ENCODE assay signal across 8 cellular contexts in the genomic region with DNA sequence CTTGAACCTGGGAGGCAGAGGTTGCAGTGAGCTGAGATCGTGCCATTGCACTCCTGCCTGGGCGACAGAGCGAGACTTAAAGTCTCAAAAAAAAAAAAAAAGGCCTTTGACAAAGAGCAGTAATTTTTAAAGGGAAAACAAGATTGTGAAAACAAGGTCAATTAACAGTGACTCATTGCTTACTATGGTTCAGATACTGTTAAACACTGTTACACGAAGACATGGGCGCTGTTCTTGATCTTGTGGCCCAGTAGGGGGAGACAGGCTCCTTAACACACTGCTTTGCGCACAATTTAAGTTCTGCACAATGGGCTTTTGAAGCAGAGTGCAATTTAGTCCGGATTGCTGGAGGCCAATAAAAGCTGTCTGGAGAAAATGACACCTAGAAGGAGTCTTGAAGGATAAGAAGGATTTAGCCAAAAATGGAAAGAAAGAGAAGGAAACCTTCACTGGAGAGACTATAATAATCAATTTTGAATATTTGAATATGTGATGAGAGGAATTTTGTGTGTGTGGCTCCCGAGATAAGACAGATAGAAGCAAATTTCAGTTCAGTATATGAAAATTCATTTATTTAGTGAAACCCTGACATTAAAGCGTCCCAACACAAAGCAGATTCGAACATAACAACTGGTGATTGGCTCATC. TPM values are rescaled to one million over a fixed set of nuclear protein-coding genes. Genes with fewer than 3 reads are reported as not detected.
DNase-seq lines count a peak whose midpoint lies in the region; ATAC-seq, FAIRE-seq and TF ChIP-seq lines count a peak whose summit lies in the region.

No MANE protein-coding gene starts in this region.

- H3K4me1 ChIP-seq in HepG2 (ENCODE audit: insufficient read depth, low read length) (peaks cover 6% of the 10 kb centered on the region), subcutaneous abdominal adipose tissue (ENCODE audit: control insufficient read depth in 5 of 5, insufficient read depth in 5 of 5, low read length in 5 of 5) (peaks cover 0 to 9% (median 2%) of the 10 kb centered on the region in 5 donors)

- H4K20me1 ChIP-seq in HepG2 (ENCODE audit: insufficient read depth, low read length): no peaks in the 10 kb centered on the region

- TF ChIP-seq EP300 in HepG2 (IDR thresholded peaks at IDR 0.05; ENCODE audit: low read depth in 2 of 2, low read length in 2 of 2): no peak
- TF ChIP-seq EP300 in HepG2 (CRISPR knock-in tag; IDR thresholded peaks at IDR 0.05; ENCODE audit: borderline replicate concordance): no peak

- POLR2A ChIA-PET in HepG2 (lab: Yijun Ruan, JAX): no interaction called here

- peak; percentile 67 for FAIRE-seq in HepG2 (lab: Jason Lieb, UNC)

- H3K36me3 ChIP-seq in HepG2 (replicated peaks in 1 of 2; ENCODE audit: control insufficient read depth in 1 of 2, insufficient read depth in 2 of 2, low read length in 2 of 2) (peaks cover 6 to 36% of the 10 kb centered on the region in 2 experiments; a peak in 4 of 5 replicates), subcutaneous abdominal adipose tissue (ENCODE audit: control insufficient read depth in 5 of 5, insufficient read depth in 5 of 5, low read length in 5 of 5) (peaks cover 12 to 26% (median 18%) of the 10 kb centered on the region in 5 donors)

- peak; percentile 82 for ATAC-seq in GM18511 (IDR thresholded peaks at IDR 0.05; ENCODE audit: unreplicated experiment)
- ATAC-seq in HepG2: peak; percentile 98

- peak; percentile 87 for DNase-seq in AG10803 (ENCODE audit: low read depth)
- peak; percentile 12 to 68 (median 34) for DNase-seq in NCI-H1417 (lab: John Stamatoyannopoulos, UW)
- DNase-seq in T-helper 9 cell: peak; percentile 9
- no peak for DNase-seq in chondrocyte (ENCODE audit: low spot score)
- peak; percentile 77 for DNase-seq in HepG2 (ENCODE audit: low spot score)
- no peak for DNase-seq in DMS79 (lab: John Stamatoyannopoulos, UW)

- H2AFZ ChIP-seq in HepG2 (ENCODE audit: low read length): no peak overlapping the region

- peak overlapping the region; percentile 0 for H3K27ac Mint-ChIP-seq in chondrocyte (ENCODE audit: unreplicated experiment)

- H3K4me1 Mint-ChIP-seq in chondrocyte (ENCODE audit: low read depth): peaks cover under 1% of the 10 kb centered on the region

- intact Hi-C loops in HepG2 (cut with micrococcal nuclease; ENCODE audit: unreplicated experiment): loop anchor here (1.0 to 2.0 kb wide), 3 partner anchors 22 to 203 kb away; partner anchors contain the start of gene NUP43

- H3K79me2 ChIP-seq in HepG2 (ENCODE audit: insufficient read depth, low read length): no peaks in the 10 kb centered on the region

- H3K9ac ChIP-seq in HepG2 (ENCODE audit: insufficient read depth, low read depth, low read length) (no peak overlapping the region), subcutaneous abdominal adipose tissue (ENCODE audit: low read length in 5 of 5) (no peak overlapping the region)

- no peak overlapping the region for H3K4me2 ChIP-seq in HepG2 (ENCODE audit: low read depth, low read length)

- TF ChIP-seq POLR2A in HepG2 (IDR thresholded peaks at IDR 0.05; ENCODE audit: insufficient read depth in 1 of 2, low read depth in 2 of 2, low read length in 2 of 2): no peak

- TF ChIP-seq RAD21 in HepG2 (CRISPR knock-in tag; IDR thresholded peaks at IDR 0.05): peak; percentile 70

- TF ChIP-seq CTCF in AG10803 (conservative IDR thresholded peaks at IDR 0.05; ENCODE audit: low read length) (peak; percentile 93), chondrocyte (IDR thresholded peaks at IDR 0.05) (peak; percentile 90), HepG2 (CRISPR knock-in tag; IDR thresholded peaks at IDR 0.05) (peak; percentile 84)

- H3K4me3 ChIP-seq in AG10803 (ENCODE audit: low read length) (no peak overlapping the region), HepG2 (replicated peaks in 1 of 3; ENCODE audit: insufficient read depth in 1 of 3, low read depth in 2 of 3, low read length in 3 of 3) (no peak overlapping the region), subcutaneous abdominal adipose tissue (ENCODE audit: low read depth in 1 of 5, low read length in 5 of 5) (no peak overlapping the region)

- 74% methylated on average over 10 of the region's 10 CpGs for WGBS in HepG2 (ENCODE audit: low lambda C conversion rate)

- H3K9me3 ChIP-seq in HepG2 (ENCODE audit: low read length) (no peaks in the 10 kb centered on the region), subcutaneous abdominal adipose tissue (ENCODE audit: control insufficient read depth in 5 of 5, low read length in 5 of 5) (no peaks in the 10 kb centered on the region)

- no TSS peak for BruUV-seq in HepG2 (replicated peaks; lab: Mats Ljungman, UMichigan)

- in situ Hi-C loops in HepG2 (cut with HindIII; ENCODE audit: extremely low pct_ligation_motif_present, low pct_unique_long_range_greater_than_20kb): loop anchor here (5.0 kb wide), 1 partner anchor 198 kb away; the partner anchor contains the start of gene RAET1G

- H3K27ac ChIP-seq in HepG2 (ENCODE audit: extremely low read length, insufficient read depth, low read length): no peak overlapping the region
- peak overlapping the region; percentile 41 for H3K27ac ChIP-seq in subcutaneous abdominal adipose tissue (ENCODE audit: low read depth, low read length)

- H3K9me3 Mint-ChIP-seq in chondrocyte (ENCODE audit: low read depth): no peaks in the 10 kb centered on the region

- H3K27me3 ChIP-seq in HepG2 (ENCODE audit: control insufficient read depth in 1 of 2, insufficient read depth in 2 of 2, low read length in 2 of 2): no peaks in the 10 kb centered on the region
- no peaks in the 10 kb centered on the region for H3K27me3 ChIP-seq in subcutaneous abdominal adipose tissue (ENCODE audit: control insufficient read depth in 5 of 5, insufficient read depth in 4 of 5, low read length in 5 of 5)

- no peaks in the 10 kb centered on the region for H3K27me3 Mint-ChIP-seq in chondrocyte (ENCODE audit: low read depth)

- H3K36me3 Mint-ChIP-seq in chondrocyte (ENCODE audit: low read depth): peaks cover 6% of the 10 kb centered on the region

- no peak overlapping the region for H3K4me3 Mint-ChIP-seq in chondrocyte (ENCODE audit: unreplicated experiment)

- CTCF ChIA-PET in HepG2 (lab: Yijun Ruan, JAX; ENCODE audit: low intra/inter-chr PET ratio, low total read pairs): interaction anchor here (1.2 to 1.4 kb wide), 3 partner anchors 22 to 201 kb away, joined by 3 to 4 read pairs (median 3); partner anchors contain the start of genes NUP43 and PPIL4

RNA-seq across cellular contexts. Expression of gene LATS1, which starts 6.0 kb away (rescaled TPM):
- 32.3 to 34.6 TPM (median 34.6 TPM) in 3 replicates for total RNA-seq in chondrocyte
- total RNA-seq in HepG2 (2016; rRNA removed; fragmentation: Illumina TruSeq; extraction: Trizol): 12.6 and 16.4 TPM in 2 replicates
- 8.1 and 10.9 TPM in 2 replicates for total RNA-seq in HepG2 (2016; cell fraction: cytosol; rRNA removed; fragmentation: Illumina TruSeq; extraction: Trizol; ENCODE audit: low read depth)
- total RNA-seq in HepG2 (2016; cell fraction: insoluble cytoplasmic fraction; rRNA removed; fragmentation: Illumina TruSeq; extraction: Trizol): 12.6 and 15.5 TPM in 2 replicates
- 11.0 and 12.1 TPM in 2 replicates for total RNA-seq in HepG2 (2016; cell fraction: membrane; rRNA removed; fragmentation: Illumina TruSeq; extraction: Trizol)
- total RNA-seq in HepG2 (2016; cell fraction: nucleus; rRNA removed; fragmentation: Illumina TruSeq; extraction: Trizol): 16.5 and 18.6 TPM in 2 replicates
- polyA plus RNA-seq in HepG2 (2011; rRNA removed): 9.9 TPM in 2 replicates
- polyA plus RNA-seq in HepG2 (2011; cell fraction: cytosol; rRNA removed): 6.1 and 8.1 TPM in 2 replicates
- 11.4 and 11.9 TPM in 2 replicates for polyA plus RNA-seq in HepG2 (2011; cell fraction: nucleus; rRNA removed)
- polyA plus RNA-seq in HepG2 (2012): 11.4 and 11.7 TPM in 2 replicates
- polyA plus RNA-seq in HepG2 (2016; cell fraction: cytosol; fragmentation: Illumina TruSeq; extraction: Trizol; ENCODE audit: low read depth): 0.65 and 0.83 TPM in 2 replicates
- polyA plus RNA-seq in HepG2 (2016; cell fraction: insoluble cytoplasmic fraction; fragmentation: Illumina TruSeq; extraction: Trizol; ENCODE audit: low read depth): 11.7 and 12.4 TPM in 2 replicates
- 2.1 and 2.4 TPM in 2 replicates for polyA plus RNA-seq in HepG2 (2016; cell fraction: membrane; fragmentation: Illumina TruSeq; extraction: Trizol; ENCODE audit: low read depth)
- 19.1 and 22.3 TPM in 2 replicates for polyA plus RNA-seq in HepG2 (2016; cell fraction: nucleus; fragmentation: Illumina TruSeq; extraction: Trizol; ENCODE audit: insufficient read depth, low read depth)
- polyA minus RNA-seq in HepG2 (2011; rRNA and poly(A)+ RNA removed; ENCODE audit: low replicate concordance): 15.2 and 18.5 TPM in 2 replicates
- polyA minus RNA-seq in HepG2 (2011; cell fraction: cytosol; rRNA and poly(A)+ RNA removed): 17.5 and 19.1 TPM in 2 replicates
- 46.6 and 53.5 TPM in 2 replicates for polyA minus RNA-seq in HepG2 (2011; cell fraction: nucleus; rRNA and poly(A)+ RNA removed)

RNA-seq across cellular contexts. Expression of gene NUP43, which starts 22.4 kb away (rescaled TPM):
- total RNA-seq in chondrocyte (28.1 to 41.8 TPM (median 33.9 TPM) in 3 replicates), HepG2 (2016; rRNA removed; fragmentation: Illumina TruSeq; extraction: Trizol) (85.1 and 148 TPM in 2 replicates)
- 12.9 and 14.6 TPM in 2 replicates for total RNA-seq in HepG2 (2016; cell fraction: cytosol; rRNA removed; fragmentation: Illumina TruSeq; extraction: Trizol; ENCODE audit: low read depth)
- 88.2 and 150 TPM in 2 replicates for total RNA-seq in HepG2 (2016; cell fraction: insoluble cytoplasmic fraction; rRNA removed; fragmentation: Illumina TruSeq; extraction: Trizol)
- 37.4 and 44.8 TPM in 2 replicates for total RNA-seq in HepG2 (2016; cell fraction: membrane; rRNA removed; fragmentation: Illumina TruSeq; extraction: Trizol)
- total RNA-seq in HepG2 (2016; cell fraction: nucleus; rRNA removed; fragmentation: Illumina TruSeq; extraction: Trizol): 50.3 and 56.3 TPM in 2 replicates
- polyA plus RNA-seq in HepG2 (2011; rRNA removed): 33.0 and 38.9 TPM in 2 replicates
- polyA plus RNA-seq in HepG2 (2011; cell fraction: cytosol; rRNA removed): 16.9 and 17.1 TPM in 2 replicates
- polyA plus RNA-seq in HepG2 (2011; cell fraction: nucleus; rRNA removed): 20.9 and 25.1 TPM in 2 replicates
- polyA plus RNA-seq in HepG2 (2012): 20.9 and 26.3 TPM in 2 replicates
- 4.1 and 4.3 TPM in 2 replicates for polyA plus RNA-seq in HepG2 (2016; cell fraction: cytosol; fragmentation: Illumina TruSeq; extraction: Trizol; ENCODE audit: low read depth)
- polyA plus RNA-seq in HepG2 (2016; cell fraction: insoluble cytoplasmic fraction; fragmentation: Illumina TruSeq; extraction: Trizol; ENCODE audit: low read depth): 65.8 and 72.7 TPM in 2 replicates
- 14.1 and 16.4 TPM in 2 replicates for polyA plus RNA-seq in HepG2 (2016; cell fraction: membrane; fragmentation: Illumina TruSeq; extraction: Trizol; ENCODE audit: low read depth)
- polyA plus RNA-seq in HepG2 (2016; cell fraction: nucleus; fragmentation: Illumina TruSeq; extraction: Trizol; ENCODE audit: insufficient read depth, low read depth): 49.9 and 50.1 TPM in 2 replicates
- 92.6 and 112 TPM in 2 replicates for polyA minus RNA-seq in HepG2 (2011; rRNA and poly(A)+ RNA removed; ENCODE audit: low replicate concordance)
- polyA minus RNA-seq in HepG2 (2011; cell fraction: cytosol; rRNA and poly(A)+ RNA removed): 55.7 and 62.7 TPM in 2 replicates
- polyA minus RNA-seq in HepG2 (2011; cell fraction: nucleus; rRNA and poly(A)+ RNA removed): 44.9 and 55.3 TPM in 2 replicates

RNA-seq across cellular contexts. Expression of gene PCMT1, which starts 25.6 kb away (rescaled TPM):
- total RNA-seq in chondrocyte (83.4 to 88.8 TPM (median 84.8 TPM) in 3 replicates), HepG2 (2016; rRNA removed; fragmentation: Illumina TruSeq; extraction: Trizol) (134 and 169 TPM in 2 replicates)
- total RNA-seq in HepG2 (2016; cell fraction: cytosol; rRNA removed; fragmentation: Illumina TruSeq; extraction: Trizol; ENCODE audit: low read depth): 60.5 and 63.6 TPM in 2 replicates
- 127 and 165 TPM in 2 replicates for total RNA-seq in HepG2 (2016; cell fraction: insoluble cytoplasmic fraction; rRNA removed; fragmentation: Illumina TruSeq; extraction: Trizol)
- total RNA-seq in HepG2 (2016; cell fraction: membrane; rRNA removed; fragmentation: Illumina TruSeq; extraction: Trizol): 55.2 and 56.6 TPM in 2 replicates
- 108 and 132 TPM in 2 replicates for total RNA-seq in HepG2 (2016; cell fraction: nucleus; rRNA removed; fragmentation: Illumina TruSeq; extraction: Trizol)
- polyA plus RNA-seq in HepG2 (2011; rRNA removed): 95.6 and 112 TPM in 2 replicates
- 126 and 132 TPM in 2 replicates for polyA plus RNA-seq in HepG2 (2011; cell fraction: cytosol; rRNA removed)
- polyA plus RNA-seq in HepG2 (2011; cell fraction: nucleus; rRNA removed): 35.3 and 41.3 TPM in 2 replicates
- 79.1 and 111 TPM in 2 replicates for polyA plus RNA-seq in HepG2 (2012)
- 32.9 and 34.1 TPM in 2 replicates for polyA plus RNA-seq in HepG2 (2016; cell fraction: cytosol; fragmentation: Illumina TruSeq; extraction: Trizol; ENCODE audit: low read depth)
- polyA plus RNA-seq in HepG2 (2016; cell fraction: insoluble cytoplasmic fraction; fragmentation: Illumina TruSeq; extraction: Trizol; ENCODE audit: low read depth): 127 and 131 TPM in 2 replicates
- polyA plus RNA-seq in HepG2 (2016; cell fraction: membrane; fragmentation: Illumina TruSeq; extraction: Trizol; ENCODE audit: low read depth): 34.7 and 37.2 TPM in 2 replicates
- polyA plus RNA-seq in HepG2 (2016; cell fraction: nucleus; fragmentation: Illumina TruSeq; extraction: Trizol; ENCODE audit: insufficient read depth, low read depth): 205 and 218 TPM in 2 replicates
- 35.2 and 45.1 TPM in 2 replicates for polyA minus RNA-seq in HepG2 (2011; rRNA and poly(A)+ RNA removed; ENCODE audit: low replicate concordance)
- 59.3 and 61.4 TPM in 2 replicates for polyA minus RNA-seq in HepG2 (2011; cell fraction: cytosol; rRNA and poly(A)+ RNA removed)
- 36.8 and 40.4 TPM in 2 replicates for polyA minus RNA-seq in HepG2 (2011; cell fraction: nucleus; rRNA and poly(A)+ RNA removed)

Comparison
In these comparisons a context has a peak if more than half of its experiments do, and no peak if none do; other contexts are left out.
1. DNase-seq: peak in AG10803 (single experiment), NCI-H1417 (3 of 3), T-helper 9 cell (single experiment) and HepG2 (single experiment); none in chondrocyte (single experiment) and DMS79 (single experiment).
2. Peak in every context shown above with its lines, with median percentiles within 50 percentile points of each other: CTCF ChIP-seq.